Comparison of ENCODE assay signal across 19 cellular contexts in genomic region chr5:129118405-129118804, GRCh38.
"Had no signal": no experiment of that assay in that cellular context is flagged by ENCODE, and none has a peak within 500 bp of the region (broad histone marks: within the 10 kb centered on the region; RNA-seq: fewer than 3 reads in every experiment).

No MANE protein-coding gene starts in this region.

- H3K36me3 ChIP-seq: neutrophil, transverse colon had no signal

- H3K4me1 ChIP-seq: transverse colon had no signal

- H3K4me3 Mint-ChIP-seq: activated CD4-positive, alpha-beta T cell treated with anti-CD3 and anti-CD28 coated beads, Interleukin-2, amount 10 ng/mL, durations not matched to agents 24 days and 14 days; activated CD8-positive, alpha-beta T cell treated with anti-CD3 and anti-CD28 coated beads, Interleukin-2, amount 10 ng/mL, durations not matched to agents 7 days and 5 days; activated naive CD8-positive, alpha-beta T cell; naive B cell had no signal

- H3K27me3 ChIP-seq: gastroesophageal sphincter, heart right ventricle, neutrophil, transverse colon had no signal

- H3K27ac Mint-ChIP-seq: activated CD4-positive, alpha-beta T cell treated with anti-CD3 and anti-CD28 coated beads, Interleukin-2, amount 10 ng/mL, durations not matched to agents 24 days and 14 days; activated CD8-positive, alpha-beta T cell treated with anti-CD3 and anti-CD28 coated beads, Interleukin-2, amount 10 ng/mL, durations not matched to agents 7 days and 5 days; activated naive CD8-positive, alpha-beta T cell; naive B cell had no signal

- ATAC-seq: activated CD8-positive, alpha-beta T cell treated with anti-CD3 and anti-CD28 coated beads, Interleukin-2, amount 10 ng/mL, durations not matched to agents 7 days and 5 days; gastroesophageal sphincter; heart right ventricle; left lobe of liver had no signal

- H3K4me1 Mint-ChIP-seq: naive B cell had no signal

- H3K27ac ChIP-seq: epithelial cell of prostate, gastroesophageal sphincter, heart right ventricle, neutrophil, skin epidermis, transverse colon had no signal

- H3K4me3 ChIP-seq: gastroesophageal sphincter, heart right ventricle, skin epidermis, transverse colon had no signal

- H3K36me3 Mint-ChIP-seq: naive B cell had no signal

- DNase-seq: activated CD4-positive, alpha-beta T cell treated with anti-CD3 and anti-CD28 coated beads, Interleukin-2, amount 10 ng/mL, durations not matched to agents 24 days and 14 days; activated CD4-positive, CD25-positive, alpha-beta regulatory T cell; activated CD8-positive, alpha-beta memory T cell treated with anti-CD3 and anti-CD28 coated beads, Interleukin-2, amount 50 U/mL, for 48 hours; activated CD8-positive, alpha-beta T cell treated with anti-CD3 and anti-CD28 coated beads, Interleukin-2, amount 10 ng/mL, durations not matched to agents 7 days and 5 days; activated gamma-delta T cell treated with Interleukin-2 at 50 U/mL for 16 hours; amniotic stem cell; dermis blood vessel endothelial cell; heart right ventricle; islet precursor cell; naive B cell; stimulated activated CD4-positive, alpha-beta T cell treated with anti-CD3 and anti-CD28 coated beads, Interleukin-4, amount 100 ng/mL, for 24 hours; stimulated activated naive CD4-positive, alpha-beta T cell treated with Interleukin-2 at 50 U/mL for 16 hours; transverse colon had no signal

- H3K9me3 ChIP-seq: gastroesophageal sphincter, heart right ventricle, neutrophil, transverse colon had no signal

- H3K9me3 Mint-ChIP-seq: activated CD4-positive, alpha-beta T cell treated with anti-CD3 and anti-CD28 coated beads, Interleukin-2, amount 10 ng/mL, durations not matched to agents 24 days and 14 days; naive B cell had no signal

- H3K27me3 Mint-ChIP-seq: activated CD4-positive, alpha-beta T cell treated with anti-CD3 and anti-CD28 coated beads, Interleukin-2, amount 10 ng/mL, durations not matched to agents 24 days and 14 days; activated naive CD8-positive, alpha-beta T cell; naive B cell had no signal
